Comparison of ENCODE assay signal across 9 cellular contexts in genomic region chr3:194399166-194399565, GRCh38. TPM values are rescaled to one million over a fixed set of nuclear protein-coding genes. Genes with fewer than 3 reads are reported as not detected.
DNase-seq lines count a peak whose midpoint lies in the region; ATAC-seq, FAIRE-seq and TF ChIP-seq lines count a peak whose summit lies in the region.
"Had no signal": no experiment of that assay in that cellular context is flagged by ENCODE, and none has a peak within 500 bp of the region (broad histone marks: within the 10 kb centered on the region; RNA-seq: fewer than 3 reads in every experiment).

Gene GP5 (minus strand): TSS chr3:194399266. CDS start chr3:194398282, 984 bp downstream.

- no peak for TF ChIP-seq POLR2A in vagina (IDR thresholded peaks at IDR 0.05)

- H2AFZ ChIP-seq in astrocyte (ENCODE audit: low read depth, low read length): peak within 1 kb of the TSS; percentile 69

- peaks cover under 1% of the 10 kb centered on the region for H4K20me1 ChIP-seq in astrocyte (ENCODE audit: insufficient read depth, low read length)

- FAIRE-seq in astrocyte (lab: Jason Lieb, UNC): no peak

- peaks cover 33% of the 10 kb centered on the region for H3K27me3 ChIP-seq in astrocyte (ENCODE audit: insufficient read depth, low read length)
- peaks cover 9% of the 10 kb centered on the region for H3K27me3 ChIP-seq in muscle layer of duodenum (ENCODE audit: low read depth, low read length)
- H3K27me3 ChIP-seq in vagina: no peaks in the 10 kb centered on the region

- peaks cover 12% of the 10 kb centered on the region for H3K36me3 Mint-ChIP-seq in stimulated activated naive CD8-positive, alpha-beta T cell treated with anti-CD3 and anti-CD28 coated beads, Interleukin-15, Interleukin-2, amounts not matched to agents 100 ng/mL and 50 ng/mL, for 24 hours (ENCODE audit: low read depth)
- peaks cover 2% of the 10 kb centered on the region for H3K36me3 Mint-ChIP-seq in astrocyte (ENCODE audit: low read depth, unreplicated experiment)

- H3K27me3 Mint-ChIP-seq in stimulated activated naive CD8-positive, alpha-beta T cell treated with anti-CD3 and anti-CD28 coated beads, Interleukin-15, Interleukin-2, amounts not matched to agents 100 ng/mL and 50 ng/mL, for 24 hours: peaks cover 22% of the 10 kb centered on the region
- peaks cover 33% of the 10 kb centered on the region for H3K27me3 Mint-ChIP-seq in astrocyte (ENCODE audit: low read depth, unreplicated experiment)

- H3K9ac ChIP-seq in astrocyte (ENCODE audit: low read length): no peak within 1 kb of the TSS

- peaks cover 54% of the 10 kb centered on the region for H3K4me1 Mint-ChIP-seq in stimulated activated naive CD8-positive, alpha-beta T cell treated with anti-CD3 and anti-CD28 coated beads, Interleukin-15, Interleukin-2, amounts not matched to agents 100 ng/mL and 50 ng/mL, for 24 hours (ENCODE audit: low read depth)
- H3K4me1 Mint-ChIP-seq in astrocyte (ENCODE audit: low read depth, unreplicated experiment): peaks cover 4% of the 10 kb centered on the region

- no peak for DNase-seq in stimulated activated naive CD8-positive, alpha-beta T cell treated with anti-CD3 and anti-CD28 coated beads, Interleukin-15, Interleukin-2, amounts not matched to agents 100 U/mL and 50 U/mL, for 24 hours
- DNase-seq in astrocyte (ENCODE audit: low read depth) (no peak), vagina (ENCODE audit: extremely low spot score in 2 of 2) (no peak), islet precursor cell (no peak), iPS-NIHi7 (ENCODE audit: extremely low spot score) (no peak)
- DNase-seq: activated CD4-positive, alpha-beta T cell treated with anti-CD3 and anti-CD28 coated beads, Interleukin-2, amount 50 U/mL, for 1 hour had no signal

- H3K4me1 ChIP-seq in astrocyte (ENCODE audit: insufficient read depth, low read length): peaks cover 12% of the 10 kb centered on the region
- peaks cover 0 to 15% of the 10 kb centered on the region in 2 donors for H3K4me1 ChIP-seq in muscle layer of duodenum (ENCODE audit: control insufficient read depth in 1 of 2, insufficient read depth in 2 of 2, low read length in 2 of 2)
- peaks cover 43% of the 10 kb centered on the region for H3K4me1 ChIP-seq in vagina

- no peaks in the 10 kb centered on the region for H3K9me3 ChIP-seq in astrocyte (ENCODE audit: insufficient read depth, low read depth, low read length)
- H3K9me3 ChIP-seq in muscle layer of duodenum (ENCODE audit: control insufficient read depth in 1 of 2, low read length in 2 of 2): no peaks in the 10 kb centered on the region
- no peaks in the 10 kb centered on the region for H3K9me3 ChIP-seq in vagina

- H3K27ac ChIP-seq in astrocyte (ENCODE audit: low read depth, low read length) (no peak within 1 kb of the TSS), muscle layer of duodenum (ENCODE audit: low read length) (no peak within 1 kb of the TSS), vagina (no peak within 1 kb of the TSS)

- TF ChIP-seq CTCF in astrocyte (IDR thresholded peaks at IDR 0.05; ENCODE audit: insufficient read depth, low read depth, low read length): no peak
- TF ChIP-seq CTCF in vagina (IDR thresholded peaks at IDR 0.05): no peak

- H3K36me3 ChIP-seq in astrocyte (ENCODE audit: insufficient read depth, low read length) (peaks cover 3% of the 10 kb centered on the region), muscle layer of duodenum (ENCODE audit: control insufficient read depth in 1 of 2, insufficient read depth in 2 of 2, low read length in 2 of 2) (no peaks in the 10 kb centered on the region), vagina (no peaks in the 10 kb centered on the region)

- no peak within 1 kb of the TSS for H3K27ac Mint-ChIP-seq in stimulated activated naive CD8-positive, alpha-beta T cell treated with anti-CD3 and anti-CD28 coated beads, Interleukin-15, Interleukin-2, amounts not matched to agents 100 ng/mL and 50 ng/mL, for 24 hours
- H3K27ac Mint-ChIP-seq in astrocyte (ENCODE audit: unreplicated experiment): no peak within 1 kb of the TSS

- H3K9me3 Mint-ChIP-seq in stimulated activated naive CD8-positive, alpha-beta T cell treated with anti-CD3 and anti-CD28 coated beads, Interleukin-15, Interleukin-2, amounts not matched to agents 100 ng/mL and 50 ng/mL, for 24 hours: no peaks in the 10 kb centered on the region
- peaks cover 3% of the 10 kb centered on the region for H3K9me3 Mint-ChIP-seq in astrocyte (ENCODE audit: unreplicated experiment)

- H3K79me2 ChIP-seq in astrocyte (ENCODE audit: insufficient read depth, low read length): no peaks in the 10 kb centered on the region

- peak within 1 kb of the TSS; percentile 35 for H3K4me3 ChIP-seq in astrocyte (ENCODE audit: insufficient read depth, low read depth, low read length)
- peak within 1 kb of the TSS; percentile 30 to 59 for H3K4me3 ChIP-seq in muscle layer of duodenum (ENCODE audit: low read depth in 1 of 2, low read length in 2 of 2)
- peak within 1 kb of the TSS; percentile 16 to 42 for H3K4me3 ChIP-seq in vagina

- ATAC-seq in stimulated activated naive CD8-positive, alpha-beta T cell treated with anti-CD3 and anti-CD28 coated beads, Interleukin-15, Interleukin-2, amounts not matched to agents 100 U/mL and 50 U/mL, for 24 hours: no peak
- ATAC-seq in HG02852 (IDR thresholded peaks at IDR 0.05; ENCODE audit: unreplicated experiment): no peak

- intact Hi-C loops in vagina (cut with DNase I): no loop called here

- peak within 1 kb of the TSS; percentile 78 for H3K4me3 Mint-ChIP-seq in stimulated activated naive CD8-positive, alpha-beta T cell treated with anti-CD3 and anti-CD28 coated beads, Interleukin-15, Interleukin-2, amounts not matched to agents 100 ng/mL and 50 ng/mL, for 24 hours
- no peak within 1 kb of the TSS for H3K4me3 Mint-ChIP-seq in astrocyte (ENCODE audit: unreplicated experiment)

- peak within 1 kb of the TSS; percentile 77 for H3K4me2 ChIP-seq in astrocyte (ENCODE audit: low read length)

RNA-seq across cellular contexts. Expression of gene GP5, which starts in this region (rescaled TPM):
- total RNA-seq in astrocyte (0.10 TPM in 1 of 2 replicates, not detected in the other), vagina (not detected)
